19 cellular contexts compared by ENCODE assay signal in the genomic region with DNA sequence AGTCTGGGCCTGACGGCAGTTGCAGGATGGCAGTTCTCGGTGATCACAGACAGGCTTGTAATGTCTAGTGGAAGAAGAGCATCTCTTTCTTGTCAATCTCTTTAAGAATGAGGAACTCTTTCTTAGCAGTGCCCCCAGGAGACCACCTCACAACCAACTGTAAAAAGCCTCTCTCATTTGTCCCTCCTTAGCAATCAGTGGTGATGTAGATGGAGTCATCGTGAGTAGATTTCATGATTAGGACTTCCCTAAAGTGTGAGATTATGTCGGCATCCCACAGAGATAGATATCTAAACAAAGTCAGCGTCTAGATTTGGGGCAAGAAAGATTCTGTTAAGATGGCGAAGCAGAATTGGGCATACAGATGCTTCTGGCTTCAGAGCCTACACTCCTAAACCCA. TPM values are rescaled to one million over a fixed set of nuclear protein-coding genes. Genes with fewer than 3 reads are reported as not detected.
DNase-seq lines count a peak whose midpoint lies in the region; ATAC-seq, FAIRE-seq and TF ChIP-seq lines count a peak whose summit lies in the region.
"Had no signal": no experiment of that assay in that cellular context is flagged by ENCODE, and none has a peak within 500 bp of the region (broad histone marks: within the 10 kb centered on the region; RNA-seq: fewer than 3 reads in every experiment).

No MANE protein-coding gene starts in this region.

- TF ChIP-seq CTCF in GM12878 (IDR thresholded peaks at IDR 0.05 in 2 of 3, conservative IDR thresholded peaks at IDR 0.05 in 1 of 3; ENCODE audit: control insufficient read depth in 2 of 3, extremely low read depth in 1 of 3, insufficient read depth in 1 of 3, low read depth in 3 of 3, low read length in 3 of 3) (no peak), neural cell (IDR thresholded peaks at IDR 0.05; ENCODE audit: poor library complexity, severe bottlenecking) (no peak), HepG2 (CRISPR knock-in tag; IDR thresholded peaks at IDR 0.05) (no peak)

- no peaks in the 10 kb centered on the region for H3K79me2 ChIP-seq in GM12878 (ENCODE audit: control insufficient read depth, insufficient read depth, low read length)
- H3K79me2 ChIP-seq in neural cell (replicated peaks; ENCODE audit: insufficient read depth, low read length), result no peaks in the 10 kb centered on the region
- H3K79me2 ChIP-seq in HepG2 (ENCODE audit: insufficient read depth, low read length), result no peaks in the 10 kb centered on the region

- no peaks in the 10 kb centered on the region for H3K27me3 ChIP-seq in GM12878 (replicated peaks in 1 of 2; ENCODE audit: control insufficient read depth in 2 of 2, insufficient read depth in 2 of 2, low read length in 1 of 2)
- H3K27me3 ChIP-seq in neural cell (ENCODE audit: insufficient read depth, low read depth, low read length), result no peaks in the 10 kb centered on the region
- no peaks in the 10 kb centered on the region for H3K27me3 ChIP-seq in HepG2 (ENCODE audit: control insufficient read depth in 1 of 2, insufficient read depth in 2 of 2, low read length in 2 of 2)
- H3K27me3 ChIP-seq: BLaER1 had no signal

- no peak overlapping the region for H3K4me3 ChIP-seq in GM12878
- H3K4me3 ChIP-seq in neural cell (ENCODE audit: low read length), result no peak overlapping the region
- no peak overlapping the region for H3K4me3 ChIP-seq in HepG2 (replicated peaks in 1 of 3; ENCODE audit: insufficient read depth in 1 of 3, low read depth in 2 of 3, low read length in 3 of 3)
- H3K4me3 ChIP-seq: BLaER1 had no signal

- H3K36me3 ChIP-seq in GM12878 (ENCODE audit: control insufficient read depth in 2 of 2, insufficient read depth in 2 of 2, low read length in 1 of 2) (no peaks in the 10 kb centered on the region), neural cell (ENCODE audit: insufficient read depth, low read length) (no peaks in the 10 kb centered on the region), HepG2 (replicated peaks in 1 of 2; ENCODE audit: control insufficient read depth in 1 of 2, insufficient read depth in 2 of 2, low read length in 2 of 2) (no peaks in the 10 kb centered on the region)

- intact Hi-C loops in GM12878 (cut with micrococcal nuclease; ENCODE audit: unreplicated experiment), result no loop called here
- intact Hi-C loops in HepG2 (cut with micrococcal nuclease; ENCODE audit: unreplicated experiment), result no loop called here

- no peaks in the 10 kb centered on the region for H4K20me1 ChIP-seq in GM12878 (ENCODE audit: control insufficient read depth, insufficient read depth)
- H4K20me1 ChIP-seq in neural cell (ENCODE audit: insufficient read depth), result no peaks in the 10 kb centered on the region
- no peaks in the 10 kb centered on the region for H4K20me1 ChIP-seq in HepG2 (ENCODE audit: insufficient read depth, low read length)
- H4K20me1 ChIP-seq: BLaER1 had no signal

- no peaks in the 10 kb centered on the region for H3K36me3 Mint-ChIP-seq in stimulated activated effector memory CD8-positive, alpha-beta T cell treated with anti-CD3 and anti-CD28 coated beads, Interleukin-12 subunit alpha, Interleukin-12 subunit beta, amount 100 ng/mL, for 72 hours

- DNase-seq in H54 (ENCODE audit: insufficient read length, low spot score) (no peak), GM12878 (ENCODE audit: low read depth, low spot score) (no peak), SIG-M5 treated with dmso at 0.1 percent for 504 hours (lab: John Stamatoyannopoulos, UW; ENCODE audit: unreplicated experiment) (no peak), HepG2 (ENCODE audit: low spot score) (no peak)
- no peak for DNase-seq in stimulated activated effector memory CD8-positive, alpha-beta T cell treated with anti-CD3 and anti-CD28 coated beads, Interleukin-12 subunit alpha, Interleukin-12 subunit beta, amount 100 ng/mL, for 72 hours (ENCODE audit: low spot score in 2 of 2)
- DNase-seq: Caco-2; CD4-positive, CD25-positive, alpha-beta regulatory T cell; CD8-positive, alpha-beta T cell; DMS153; DND-41; GOT3; H7; HCEC 1CT had no signal

- FAIRE-seq in H54 (lab: Jason Lieb, UNC) (peak; percentile 61), GM12878 (lab: Jason Lieb, UNC) (peak; percentile 38), HepG2 (lab: Jason Lieb, UNC) (no peak)
- FAIRE-seq: G401.6 had no signal

- no peaks in the 10 kb centered on the region for H3K9me3 Mint-ChIP-seq in stimulated activated effector memory CD8-positive, alpha-beta T cell treated with anti-CD3 and anti-CD28 coated beads, Interleukin-12 subunit alpha, Interleukin-12 subunit beta, amount 100 ng/mL, for 72 hours
- H3K9me3 Mint-ChIP-seq: CD4-positive, CD25-positive, alpha-beta regulatory T cell; CD8-positive, alpha-beta T cell had no signal

- peaks cover 11% of the 10 kb centered on the region for H3K4me1 ChIP-seq in GM12878 (ENCODE audit: control insufficient read depth, insufficient read depth, low read length)
- H3K4me1 ChIP-seq in HepG2 (ENCODE audit: insufficient read depth, low read length), result no peaks in the 10 kb centered on the region
- H3K4me1 ChIP-seq: Caco-2 had no signal

- BruUV-seq in GM12878 (replicated peaks; lab: Mats Ljungman, UMichigan) (no TSS peak), HepG2 (replicated peaks; lab: Mats Ljungman, UMichigan) (no TSS peak)

- no peak overlapping the region for H3K27ac Mint-ChIP-seq in stimulated activated effector memory CD8-positive, alpha-beta T cell treated with anti-CD3 and anti-CD28 coated beads, Interleukin-12 subunit alpha, Interleukin-12 subunit beta, amount 100 ng/mL, for 72 hours
- H3K27ac Mint-ChIP-seq: B cell; CD8-positive, alpha-beta T cell had no signal

- ATAC-seq in GM12878, result no peak
- ATAC-seq in stimulated activated effector memory CD8-positive, alpha-beta T cell treated with anti-CD3 and anti-CD28 coated beads, Interleukin-12 subunit alpha, Interleukin-12 subunit beta, amount 100 ng/mL, for 72 hours, result no peak
- no peak for ATAC-seq in HepG2
- ATAC-seq: CD8-positive, alpha-beta T cell had no signal

- H3K9me2 ChIP-seq in neural cell (ENCODE audit: insufficient read depth, low read length), result no peaks in the 10 kb centered on the region

- H3K4me2 ChIP-seq in GM12878 (ENCODE audit: control insufficient read depth, insufficient read depth) (no peak overlapping the region), neural cell (ENCODE audit: low read length) (no peak overlapping the region), HepG2 (ENCODE audit: low read depth, low read length) (no peak overlapping the region)
- H3K4me2 ChIP-seq: BLaER1 had no signal

- H3F3A ChIP-seq in neural cell (ENCODE audit: insufficient read depth, low read length, poor library complexity, severe bottlenecking), result peaks cover 4% of the 10 kb centered on the region

- in situ Hi-C loops in GM12878 (cut with MboI) (no loop called here), HepG2 (cut with HindIII; ENCODE audit: extremely low pct_ligation_motif_present, low pct_unique_long_range_greater_than_20kb) (no loop called here)

- CTCF ChIA-PET in GM12878 (lab: Yijun Ruan, JAX), result interaction anchor here (1.1 kb wide), 1 partner anchor 108 kb away, joined by 5 read pairs; no protein-coding TSS in a partner anchor
- CTCF ChIA-PET in HepG2 (lab: Yijun Ruan, JAX; ENCODE audit: low intra/inter-chr PET ratio, low total read pairs), result no interaction called here

- no peaks in the 10 kb centered on the region for H3K9me3 ChIP-seq in GM12878 (replicated peaks; ENCODE audit: control insufficient read depth, insufficient read depth, low read length)
- no peaks in the 10 kb centered on the region for H3K9me3 ChIP-seq in neural cell (ENCODE audit: low read length)
- no peaks in the 10 kb centered on the region for H3K9me3 ChIP-seq in HepG2 (ENCODE audit: low read length)
- H3K9me3 ChIP-seq: BLaER1, Caco-2 had no signal

- TF ChIP-seq EP300 in GM12878 (IDR thresholded peaks at IDR 0.05; ENCODE audit: borderline replicate concordance in 1 of 2, control insufficient read depth in 1 of 2, low read depth in 2 of 2, low read length in 2 of 2), result no peak
- TF ChIP-seq EP300 in neural cell (conservative IDR thresholded peaks at IDR 0.05; ENCODE audit: poor library complexity, severe bottlenecking), result peak; percentile 30
- TF ChIP-seq EP300 in HepG2 (IDR thresholded peaks at IDR 0.05; ENCODE audit: low read depth in 2 of 2, low read length in 2 of 2), result no peak
- TF ChIP-seq EP300 in HepG2 (CRISPR knock-in tag; IDR thresholded peaks at IDR 0.05; ENCODE audit: borderline replicate concordance), result no peak

- TF ChIP-seq POLR2A in H54 (IDR thresholded peaks at IDR 0.05; ENCODE audit: low read depth, low read length) (no peak), GM12878 (IDR thresholded peaks at IDR 0.05; ENCODE audit: low read depth, low read length) (no peak), HepG2 (IDR thresholded peaks at IDR 0.05; ENCODE audit: insufficient read depth in 1 of 2, low read depth in 2 of 2, low read length in 2 of 2) (no peak)

- no peaks in the 10 kb centered on the region for H3K4me1 Mint-ChIP-seq in stimulated activated effector memory CD8-positive, alpha-beta T cell treated with anti-CD3 and anti-CD28 coated beads, Interleukin-12 subunit alpha, Interleukin-12 subunit beta, amount 100 ng/mL, for 72 hours

- RAD21 ChIA-PET in GM12878 (lab: Charles Lee; ENCODE audit: unreplicated experiment), result no interaction called here

- H3K4me3 Mint-ChIP-seq in stimulated activated effector memory CD8-positive, alpha-beta T cell treated with anti-CD3 and anti-CD28 coated beads, Interleukin-12 subunit alpha, Interleukin-12 subunit beta, amount 100 ng/mL, for 72 hours, result no peak overlapping the region
- H3K4me3 Mint-ChIP-seq: B cell; CD4-positive, CD25-positive, alpha-beta regulatory T cell; CD8-positive, alpha-beta T cell had no signal

- 87% methylated on average over 6 of the region's 6 CpGs for WGBS in GM12878 (ENCODE audit: insufficient coverage, insufficient replicate concordance, low lambda C conversion rate, missing lambda C conversion rate)
- 53% methylated on average over 6 of the region's 6 CpGs for WGBS in HepG2 (ENCODE audit: low lambda C conversion rate)

- SMC1A ChIA-PET in GM12878 (lab: Charles Lee; ENCODE audit: uncharacterized antibody, unreplicated experiment), result no interaction called here

- POLR2A ChIA-PET in GM12878 (lab: Charles Lee) (no interaction called here), HepG2 (lab: Yijun Ruan, JAX) (no interaction called here)

- H3K27ac ChIP-seq in GM12878 (ENCODE audit: control insufficient read depth, insufficient read depth) (no peak overlapping the region), neural cell (ENCODE audit: low read length) (no peak overlapping the region), HepG2 (ENCODE audit: extremely low read length, insufficient read depth, low read length) (no peak overlapping the region)
- H3K27ac ChIP-seq: BLaER1, C4-2B had no signal

- H2AFZ ChIP-seq in GM12878 (ENCODE audit: control insufficient read depth, low read depth, low read length), result no peak overlapping the region
- H2AFZ ChIP-seq in neural cell (ENCODE audit: low read depth, low read length), result no peak overlapping the region
- H2AFZ ChIP-seq in HepG2 (ENCODE audit: low read length), result no peak overlapping the region

- no peak overlapping the region for H3K9ac ChIP-seq in GM12878 (ENCODE audit: control insufficient read depth, insufficient read depth, low read length)
- H3K9ac ChIP-seq in neural cell (ENCODE audit: low read length), result no peak overlapping the region
- no peak overlapping the region for H3K9ac ChIP-seq in HepG2 (ENCODE audit: insufficient read depth, low read depth, low read length)
- H3K9ac ChIP-seq: BLaER1 had no signal

- TF ChIP-seq RAD21 in GM12878 (IDR thresholded peaks at IDR 0.05; ENCODE audit: insufficient read depth, low read depth, low read length) (no peak), neural cell (conservative IDR thresholded peaks at IDR 0.05) (no peak), HepG2 (CRISPR knock-in tag; IDR thresholded peaks at IDR 0.05) (no peak)

RNA-seq across cellular contexts. Expression of a gene that starts 5.6 kb away (rescaled TPM):
- 8.0 and 13.8 TPM in 2 replicates for total RNA-seq in GM12878 (2013; cell fraction: nucleolus; rRNA removed)
- total RNA-seq in GM12878 (2014; rRNA removed) (16.9 and 18.6 TPM in 2 replicates), GM12878 (2014; rRNA removed; fragmentation: Illumina TruSeq; extraction: Trizol) (11.0 and 11.7 TPM in 2 replicates), GM12878 (2021) (12.1 and 12.7 TPM in 2 replicates), HepG2 (2016; rRNA removed; fragmentation: Illumina TruSeq; extraction: Trizol) (0.20 TPM in 1 of 2 replicates, not detected in the other)
- polyA plus RNA-seq in GM12878 (2011; ENCODE audit: low read depth), result 3.5 TPM
- polyA plus RNA-seq in GM12878 (2011; rRNA removed) (64.2 and 84.9 TPM in 2 replicates), GM12878 (2014; fragmentation: Illumina TruSeq; extraction: Trizol) (13.4 and 16.7 TPM in 2 replicates), GM12878 (2014; fragmentation: Nextera tagmentation; extraction: Ambion mirVana) (10 to 100 TPM; 12.5 to 32.0 TPM), GM12878 (2014; rRNA removed) (18.7 and 23.8 TPM in 2 replicates), GM12878 (2016; fragmentation: Nextera tagmentation; extraction: Ambion mirVana) (10 to 100 TPM; 15.5 to 20.1 TPM), neural cell (0.28 and 0.50 TPM in 2 replicates), HepG2 (2011; rRNA removed) (0.13 and 0.30 TPM in 2 replicates)
- polyA plus RNA-seq in GM12878 (2011; cell fraction: cytosol; rRNA removed), result 35.8 and 56.5 TPM in 2 replicates
- 29.4 and 39.9 TPM in 2 replicates for polyA plus RNA-seq in GM12878 (2011; cell fraction: nucleus; rRNA removed)
- 6.0 and 8.2 TPM in 2 replicates for polyA plus RNA-seq in GM12878 (2012)
- polyA minus RNA-seq in GM12878 (2011; rRNA and poly(A)+ RNA removed), result 16.5 and 32.8 TPM in 2 replicates
- 13.7 and 17.5 TPM in 2 replicates for polyA minus RNA-seq in GM12878 (2011; cell fraction: cytosol; rRNA and poly(A)+ RNA removed)
- polyA minus RNA-seq in GM12878 (2011; cell fraction: nucleus; rRNA and poly(A)+ RNA removed), result 27.9 and 30.2 TPM in 2 replicates
- 0.93 and 1.7 TPM in 2 replicates for polyA minus RNA-seq in neural cell
- not detected in 2 replicates for total RNA-seq in HepG2 (2016; cell fraction: cytosol; rRNA removed; fragmentation: Illumina TruSeq; extraction: Trizol; ENCODE audit: low read depth)
- not detected in 2 replicates for total RNA-seq in HepG2 (2016; cell fraction: insoluble cytoplasmic fraction; rRNA removed; fragmentation: Illumina TruSeq; extraction: Trizol)
- 0.07 and 0.15 TPM in 2 replicates for total RNA-seq in HepG2 (2016; cell fraction: membrane; rRNA removed; fragmentation: Illumina TruSeq; extraction: Trizol)
- total RNA-seq in HepG2 (2016; cell fraction: nucleus; rRNA removed; fragmentation: Illumina TruSeq; extraction: Trizol), result 0.44 TPM in 1 of 2 replicates, not detected in the other
- polyA plus RNA-seq in HepG2 (2011; cell fraction: cytosol; rRNA removed), result 0.05 TPM in 1 of 2 replicates, not detected in the other
- polyA plus RNA-seq in HepG2 (2011; cell fraction: nucleus; rRNA removed), result 0.71 and 0.74 TPM in 2 replicates
- not detected in 2 replicates for polyA plus RNA-seq in HepG2 (2012)
- 0.08 and 0.14 TPM in 2 replicates for polyA plus RNA-seq in HepG2 (2016; cell fraction: cytosol; fragmentation: Illumina TruSeq; extraction: Trizol; ENCODE audit: low read depth)
- 0.39 TPM in 1 of 2 replicates, not detected in the other for polyA plus RNA-seq in HepG2 (2016; cell fraction: insoluble cytoplasmic fraction; fragmentation: Illumina TruSeq; extraction: Trizol; ENCODE audit: low read depth)
- 0.09 and 0.54 TPM in 2 replicates for polyA plus RNA-seq in HepG2 (2016; cell fraction: membrane; fragmentation: Illumina TruSeq; extraction: Trizol; ENCODE audit: low read depth)
- 0.17 TPM in 1 of 2 replicates, not detected in the other for polyA plus RNA-seq in HepG2 (2016; cell fraction: nucleus; fragmentation: Illumina TruSeq; extraction: Trizol; ENCODE audit: insufficient read depth, low read depth)
- not detected in 2 replicates for polyA minus RNA-seq in HepG2 (2011; rRNA and poly(A)+ RNA removed; ENCODE audit: low replicate concordance)
- polyA minus RNA-seq in HepG2 (2011; cell fraction: cytosol; rRNA and poly(A)+ RNA removed), result not detected in 2 replicates
- 1.7 and 4.0 TPM in 2 replicates for polyA minus RNA-seq in HepG2 (2011; cell fraction: nucleus; rRNA and poly(A)+ RNA removed)
- total RNA-seq: A172 had no signal

RNA-seq across cellular contexts. Expression of a gene that starts 45.8 kb away (rescaled TPM):
- 12.1 and 14.3 TPM in 2 replicates for total RNA-seq in GM12878 (2013; cell fraction: nucleolus; rRNA removed)
- 6.9 and 10.9 TPM in 2 replicates for total RNA-seq in GM12878 (2014; rRNA removed)
- 5.5 and 5.7 TPM in 2 replicates for total RNA-seq in GM12878 (2014; rRNA removed; fragmentation: Illumina TruSeq; extraction: Trizol)
- total RNA-seq in GM12878 (2021), result 6.5 and 6.8 TPM in 2 replicates
- polyA plus RNA-seq in GM12878 (2011; ENCODE audit: low read depth), result 2.4 TPM
- 10.7 and 15.9 TPM in 2 replicates for polyA plus RNA-seq in GM12878 (2011; rRNA removed)
- 2.8 and 2.9 TPM in 2 replicates for polyA plus RNA-seq in GM12878 (2011; cell fraction: cytosol; rRNA removed)
- polyA plus RNA-seq in GM12878 (2011; cell fraction: nucleus; rRNA removed), result 4.4 and 4.8 TPM in 2 replicates
- 4.7 and 4.8 TPM in 2 replicates for polyA plus RNA-seq in GM12878 (2012)
- polyA plus RNA-seq in GM12878 (2014; fragmentation: Illumina TruSeq; extraction: Trizol), result 7.6 and 12.1 TPM in 2 replicates
- 1 to 10 TPM; 3.2 to 3.9 TPM for polyA plus RNA-seq in GM12878 (2014; fragmentation: Nextera tagmentation; extraction: Ambion mirVana)
- 4.8 and 6.1 TPM in 2 replicates for polyA plus RNA-seq in GM12878 (2014; rRNA removed)
- 10 to 100 TPM in 1 of 2 experiments, 1 to 10 TPM in 1; 6.4 to 10.2 TPM for polyA plus RNA-seq in GM12878 (2016; fragmentation: Nextera tagmentation; extraction: Ambion mirVana)
- 4.5 and 5.1 TPM in 2 replicates for polyA minus RNA-seq in GM12878 (2011; rRNA and poly(A)+ RNA removed)
- 1.7 and 2.0 TPM in 2 replicates for polyA minus RNA-seq in GM12878 (2011; cell fraction: cytosol; rRNA and poly(A)+ RNA removed)
- 10.8 and 13.0 TPM in 2 replicates for polyA minus RNA-seq in GM12878 (2011; cell fraction: nucleus; rRNA and poly(A)+ RNA removed)
- polyA plus RNA-seq in neural cell, result 12.0 and 14.4 TPM in 2 replicates
- polyA minus RNA-seq in neural cell, result 29.9 and 32.1 TPM in 2 replicates
- 6.1 and 6.2 TPM in 2 replicates for total RNA-seq in HepG2 (2016; rRNA removed; fragmentation: Illumina TruSeq; extraction: Trizol)
- 0.88 and 0.91 TPM in 2 replicates for total RNA-seq in HepG2 (2016; cell fraction: cytosol; rRNA removed; fragmentation: Illumina TruSeq; extraction: Trizol; ENCODE audit: low read depth)
- total RNA-seq in HepG2 (2016; cell fraction: insoluble cytoplasmic fraction; rRNA removed; fragmentation: Illumina TruSeq; extraction: Trizol), result 6.4 and 6.7 TPM in 2 replicates
- 3.5 and 3.9 TPM in 2 replicates for total RNA-seq in HepG2 (2016; cell fraction: membrane; rRNA removed; fragmentation: Illumina TruSeq; extraction: Trizol)
- 9.7 and 9.8 TPM in 2 replicates for total RNA-seq in HepG2 (2016; cell fraction: nucleus; rRNA removed; fragmentation: Illumina TruSeq; extraction: Trizol)
- polyA plus RNA-seq in HepG2 (2011; rRNA removed), result 3.9 and 4.3 TPM in 2 replicates
- 1.8 and 3.1 TPM in 2 replicates for polyA plus RNA-seq in HepG2 (2011; cell fraction: cytosol; rRNA removed)
- polyA plus RNA-seq in HepG2 (2011; cell fraction: nucleus; rRNA removed), result 1.7 and 1.8 TPM in 2 replicates
- 4.6 and 5.0 TPM in 2 replicates for polyA plus RNA-seq in HepG2 (2012)
- polyA plus RNA-seq in HepG2 (2016; cell fraction: cytosol; fragmentation: Illumina TruSeq; extraction: Trizol; ENCODE audit: low read depth), result 0.79 and 0.99 TPM in 2 replicates
- polyA plus RNA-seq in HepG2 (2016; cell fraction: insoluble cytoplasmic fraction; fragmentation: Illumina TruSeq; extraction: Trizol; ENCODE audit: low read depth), result 5.7 and 6.3 TPM in 2 replicates
- 2.1 and 2.7 TPM in 2 replicates for polyA plus RNA-seq in HepG2 (2016; cell fraction: membrane; fragmentation: Illumina TruSeq; extraction: Trizol; ENCODE audit: low read depth)
- 10.7 and 10.8 TPM in 2 replicates for polyA plus RNA-seq in HepG2 (2016; cell fraction: nucleus; fragmentation: Illumina TruSeq; extraction: Trizol; ENCODE audit: insufficient read depth, low read depth)
- polyA minus RNA-seq in HepG2 (2011; rRNA and poly(A)+ RNA removed; ENCODE audit: low replicate concordance), result 1.6 and 2.1 TPM in 2 replicates
- polyA minus RNA-seq in HepG2 (2011; cell fraction: cytosol; rRNA and poly(A)+ RNA removed), result 2.8 and 3.4 TPM in 2 replicates
- 14.7 and 16.7 TPM in 2 replicates for polyA minus RNA-seq in HepG2 (2011; cell fraction: nucleus; rRNA and poly(A)+ RNA removed)

RNA-seq across cellular contexts. Expression of a gene that starts 48.6 kb away (rescaled TPM):
- 18.6 and 19.1 TPM in 2 replicates for total RNA-seq in GM12878 (2013; cell fraction: nucleolus; rRNA removed)
- total RNA-seq in GM12878 (2014; rRNA removed), result 7.8 and 10.2 TPM in 2 replicates
- 12.6 and 12.9 TPM in 2 replicates for total RNA-seq in GM12878 (2014; rRNA removed; fragmentation: Illumina TruSeq; extraction: Trizol)
- total RNA-seq in GM12878 (2021), result 7.7 and 8.3 TPM in 2 replicates
- polyA plus RNA-seq in GM12878 (2011; ENCODE audit: low read depth), result 3.1 TPM
- polyA plus RNA-seq in GM12878 (2011; rRNA removed), result 11.0 and 16.6 TPM in 2 replicates
- polyA plus RNA-seq in GM12878 (2011; cell fraction: cytosol; rRNA removed), result 2.8 and 3.5 TPM in 2 replicates
- polyA plus RNA-seq in GM12878 (2011; cell fraction: nucleus; rRNA removed), result 10.3 and 12.2 TPM in 2 replicates
- polyA plus RNA-seq in GM12878 (2012), result 4.3 and 6.0 TPM in 2 replicates
- 15.0 and 20.5 TPM in 2 replicates for polyA plus RNA-seq in GM12878 (2014; fragmentation: Illumina TruSeq; extraction: Trizol)
- 1 to 10 TPM; 2.3 to 5.1 TPM for polyA plus RNA-seq in GM12878 (2014; fragmentation: Nextera tagmentation; extraction: Ambion mirVana)
- polyA plus RNA-seq in GM12878 (2014; rRNA removed), result 8.4 and 8.6 TPM in 2 replicates
- polyA plus RNA-seq in GM12878 (2016; fragmentation: Nextera tagmentation; extraction: Ambion mirVana), result 1 to 10 TPM; 8.4 to 9.2 TPM
- polyA minus RNA-seq in GM12878 (2011; rRNA and poly(A)+ RNA removed), result 2.5 and 4.4 TPM in 2 replicates
- polyA minus RNA-seq in GM12878 (2011; cell fraction: cytosol; rRNA and poly(A)+ RNA removed), result 2.5 and 3.1 TPM in 2 replicates
- 2.3 and 3.2 TPM in 2 replicates for polyA minus RNA-seq in GM12878 (2011; cell fraction: nucleus; rRNA and poly(A)+ RNA removed)
- 28.8 and 32.3 TPM in 2 replicates for polyA plus RNA-seq in neural cell
- 57.7 and 68.8 TPM in 2 replicates for polyA minus RNA-seq in neural cell
- 4.0 and 6.5 TPM in 2 replicates for total RNA-seq in HepG2 (2016; rRNA removed; fragmentation: Illumina TruSeq; extraction: Trizol)
- 0.09 and 0.20 TPM in 2 replicates for total RNA-seq in HepG2 (2016; cell fraction: cytosol; rRNA removed; fragmentation: Illumina TruSeq; extraction: Trizol; ENCODE audit: low read depth)
- 3.9 and 6.1 TPM in 2 replicates for total RNA-seq in HepG2 (2016; cell fraction: insoluble cytoplasmic fraction; rRNA removed; fragmentation: Illumina TruSeq; extraction: Trizol)
- 1.1 TPM in 2 replicates for total RNA-seq in HepG2 (2016; cell fraction: membrane; rRNA removed; fragmentation: Illumina TruSeq; extraction: Trizol)
- 4.8 and 5.4 TPM in 2 replicates for total RNA-seq in HepG2 (2016; cell fraction: nucleus; rRNA removed; fragmentation: Illumina TruSeq; extraction: Trizol)
- polyA plus RNA-seq in HepG2 (2011; rRNA removed), result 4.5 and 5.0 TPM in 2 replicates
- polyA plus RNA-seq in HepG2 (2011; cell fraction: cytosol; rRNA removed), result 1.2 and 2.0 TPM in 2 replicates
- 6.0 and 11.1 TPM in 2 replicates for polyA plus RNA-seq in HepG2 (2011; cell fraction: nucleus; rRNA removed)
- polyA plus RNA-seq in HepG2 (2012), result 6.3 and 7.9 TPM in 2 replicates
- polyA plus RNA-seq in HepG2 (2016; cell fraction: cytosol; fragmentation: Illumina TruSeq; extraction: Trizol; ENCODE audit: low read depth), result 0.09 TPM in 2 replicates
- polyA plus RNA-seq in HepG2 (2016; cell fraction: insoluble cytoplasmic fraction; fragmentation: Illumina TruSeq; extraction: Trizol; ENCODE audit: low read depth), result 4.8 and 5.7 TPM in 2 replicates
- 0.58 and 0.64 TPM in 2 replicates for polyA plus RNA-seq in HepG2 (2016; cell fraction: membrane; fragmentation: Illumina TruSeq; extraction: Trizol; ENCODE audit: low read depth)
- 11.9 and 12.1 TPM in 2 replicates for polyA plus RNA-seq in HepG2 (2016; cell fraction: nucleus; fragmentation: Illumina TruSeq; extraction: Trizol; ENCODE audit: insufficient read depth, low read depth)
- polyA minus RNA-seq in HepG2 (2011; rRNA and poly(A)+ RNA removed; ENCODE audit: low replicate concordance), result 0.88 and 2.3 TPM in 2 replicates
- 2.0 and 2.9 TPM in 2 replicates for polyA minus RNA-seq in HepG2 (2011; cell fraction: cytosol; rRNA and poly(A)+ RNA removed)
- 5.0 and 7.8 TPM in 2 replicates for polyA minus RNA-seq in HepG2 (2011; cell fraction: nucleus; rRNA and poly(A)+ RNA removed)
